Comparison of ENCODE assay signal across 10 cellular contexts in genomic region chr5:6820851-6821479, GRCh38.
DNase-seq lines count a peak whose midpoint lies in the region; ATAC-seq and TF ChIP-seq lines count a peak whose summit lies in the region.
"Had no signal": no experiment of that assay in that cellular context is flagged by ENCODE, and none has a peak within 500 bp of the region (broad histone marks: within the 10 kb centered on the region; RNA-seq: fewer than 3 reads in every experiment).

No MANE protein-coding gene starts in this region.

- DNase-seq in NCI-H2196 (lab: John Stamatoyannopoulos, UW; ENCODE audit: unreplicated experiment) (peak; percentile 35), NCI-H2196 treated with DMSO at 0.1 percent for 48 hours (lab: John Stamatoyannopoulos, UW; ENCODE audit: unreplicated experiment) (no peak), NCI-H460 (ENCODE audit: extremely low read depth, low read depth) (peak; percentile 25), esophagus squamous epithelium (lab: John Stamatoyannopoulos, UW) (no peak), spleen (no peak), Right ventricle myocardium superior (no peak)
- DNase-seq in activated CD4-positive, alpha-beta T cell treated with anti-CD3 and anti-CD28 coated beads, Interleukin-2, amount 10 ng/mL, durations not matched to agents 7 days and 5 days = peak; percentile 73

- H3K4me1 Mint-ChIP-seq in activated CD4-positive, alpha-beta T cell treated with anti-CD3 and anti-CD28 coated beads, Interleukin-2, amount 10 ng/mL, durations not matched to agents 7 days and 5 days = no peaks in the 10 kb centered on the region
- H3K4me1 Mint-ChIP-seq: central memory CD8-positive, alpha-beta T cell had no signal

- POLR2A ChIA-PET in activated CD4-positive, alpha-beta T cell treated with anti-CD3 and anti-CD28 coated beads, Interleukin-2, amount 10 ng/mL, durations not matched to agents 7 days and 5 days (lab: Charles Lee) = interaction anchor here (1.0 kb wide), 1 partner anchor 8 kb away, joined by 4 read pairs; no protein-coding TSS in a partner anchor

- peak in 4 of 6 experiments; percentile 20 to 62 (median 34) for TF ChIP-seq CTCF in esophagus squamous epithelium (IDR thresholded peaks at IDR 0.05)
- TF ChIP-seq CTCF in spleen (IDR thresholded peaks at IDR 0.05 in 8 of 11, conservative IDR thresholded peaks at IDR 0.05 in 3 of 11) = peak in 6 of 11 experiments; percentile 26 to 52 (median 44)

- intact Hi-C loops in esophagus squamous epithelium (cut with DNase I) = no loop called here
- intact Hi-C loops in spleen (cut with DNase I; ENCODE audit: low total_unique reads) = no loop called here
- intact Hi-C loops in Right ventricle myocardium superior (cut with DNase I) = no loop called here

- CTCF ChIA-PET in activated CD4-positive, alpha-beta T cell treated with anti-CD3 and anti-CD28 coated beads, Interleukin-2, amount 10 ng/mL, durations not matched to agents 7 days and 5 days (lab: Charles Lee) = interaction anchor here (0.5 to 2.3 kb wide), 8 partner anchors 9 to 850 kb away, joined by 3 to 11 read pairs (median 4); no protein-coding TSS in a partner anchor

- peaks cover 3% of the 10 kb centered on the region for H3K9me3 Mint-ChIP-seq in activated CD4-positive, alpha-beta T cell treated with anti-CD3 and anti-CD28 coated beads, Interleukin-2, amount 10 ng/mL, durations not matched to agents 7 days and 5 days

- H3K36me3 ChIP-seq in esophagus squamous epithelium = no peaks in the 10 kb centered on the region
- no peaks in the 10 kb centered on the region for H3K36me3 ChIP-seq in spleen
- H3K36me3 ChIP-seq: BLaER1 treated with 17β-estradiol and CSF1 and Interleukin-3, amounts not matched to agents 10 nM and 100 nM had no signal

- H3K4me3 ChIP-seq in esophagus squamous epithelium (no peak overlapping the region), spleen (no peak overlapping the region)
- H3K4me3 ChIP-seq: BLaER1 treated with 17β-estradiol and CSF1 and Interleukin-3, amounts not matched to agents 10 nM and 100 nM had no signal

- no peak overlapping the region for H3K27ac Mint-ChIP-seq in activated CD4-positive, alpha-beta T cell treated with anti-CD3 and anti-CD28 coated beads, Interleukin-2, amount 10 ng/mL, durations not matched to agents 7 days and 5 days

- H3K27me3 ChIP-seq in esophagus squamous epithelium (peaks cover 0 to 35% (median 0%) of the 10 kb centered on the region in 4 donors), spleen (replicated peaks in 1 of 7) (peaks cover 0 to 22% (median 0%) of the 10 kb centered on the region in 7 donors)
- H3K27me3 ChIP-seq: BLaER1 treated with 17β-estradiol and CSF1 and Interleukin-3, amounts not matched to agents 10 nM and 100 nM had no signal

- H3K27ac ChIP-seq in esophagus squamous epithelium (no peak overlapping the region), spleen (no peak overlapping the region)
- H3K27ac ChIP-seq: BLaER1 treated with 17β-estradiol and CSF1 and Interleukin-3, amounts not matched to agents 10 nM and 100 nM had no signal

- WGBS in esophagus squamous epithelium, 2 donors = 30 to 31% methylated on average over 12 of the region's 12 CpGs
- 27 to 34% (median 29%) methylated on average over 12 of the region's 12 CpGs for WGBS in spleen, 5 donors

- no peak for TF ChIP-seq POLR2A in esophagus squamous epithelium (IDR thresholded peaks at IDR 0.05)
- TF ChIP-seq POLR2A in spleen (IDR thresholded peaks at IDR 0.05) = no peak

- H3K36me3 Mint-ChIP-seq in activated CD4-positive, alpha-beta T cell treated with anti-CD3 and anti-CD28 coated beads, Interleukin-2, amount 10 ng/mL, durations not matched to agents 7 days and 5 days (ENCODE audit: low read depth) = peaks cover 2% of the 10 kb centered on the region

- peak; percentile 58 for ATAC-seq in HG02798 (IDR thresholded peaks at IDR 0.05; ENCODE audit: poor library complexity, unreplicated experiment)
- ATAC-seq in Right ventricle myocardium superior (ENCODE audit: poor library complexity) = no peak

- H3K4me3 Mint-ChIP-seq in activated CD4-positive, alpha-beta T cell treated with anti-CD3 and anti-CD28 coated beads, Interleukin-2, amount 10 ng/mL, durations not matched to agents 7 days and 5 days = no peak overlapping the region
- H3K4me3 Mint-ChIP-seq: central memory CD8-positive, alpha-beta T cell had no signal

- H3K4me1 ChIP-seq in esophagus squamous epithelium (no peaks in the 10 kb centered on the region), spleen (no peaks in the 10 kb centered on the region)

- H3K27me3 Mint-ChIP-seq in activated CD4-positive, alpha-beta T cell treated with anti-CD3 and anti-CD28 coated beads, Interleukin-2, amount 10 ng/mL, durations not matched to agents 7 days and 5 days = peaks cover 22% of the 10 kb centered on the region

- H3K9me3 ChIP-seq in esophagus squamous epithelium (peaks cover 0 to 9% (median 8%) of the 10 kb centered on the region in 3 donors), spleen (peaks cover 0 to 32% (median 24%) of the 10 kb centered on the region in 8 donors)

Comparison
In these comparisons a context has a peak if more than half of its experiments do, and no peak if none do; other contexts are left out.
1. DNase-seq: peak in NCI-H2196 (single experiment), NCI-H460 (single experiment) and activated CD4-positive, alpha-beta T cell treated with anti-CD3 and anti-CD28 coated beads, Interleukin-2, amount 10 ng/mL, durations not matched to agents 7 days and 5 days (single experiment); none in NCI-H2196 treated with DMSO at 0.1 percent for 48 hours (single experiment), esophagus squamous epithelium (single experiment), spleen (single experiment) and Right ventricle myocardium superior (single experiment).